17 cellular contexts compared by ENCODE assay signal in genomic region chr4:102527695-102528094, GRCh38. TPM values are rescaled to one million over a fixed set of nuclear protein-coding genes. Genes with fewer than 3 reads are reported as not detected.
DNase-seq lines count a peak whose midpoint lies in the region; ATAC-seq and TF ChIP-seq lines count a peak whose summit lies in the region.
"Had no signal": no experiment of that assay in that cellular context is flagged by ENCODE, and none has a peak within 500 bp of the region (broad histone marks: within the 10 kb centered on the region; RNA-seq: fewer than 3 reads in every experiment).

No MANE protein-coding gene starts in this region.

- TF ChIP-seq CTCF in choroid plexus epithelial cell (conservative IDR thresholded peaks at IDR 0.05; ENCODE audit: low read depth, low read length) (no peak), upper lobe of right lung (IDR thresholded peaks at IDR 0.05) (no peak), PC-3 (conservative IDR thresholded peaks at IDR 0.05; ENCODE audit: low read depth, low read length) (no peak)

- H3K4me3 ChIP-seq in choroid plexus epithelial cell (ENCODE audit: low read depth, low read length) = no peak overlapping the region
- no peak overlapping the region for H3K4me3 ChIP-seq in upper lobe of right lung
- no peak overlapping the region for H3K4me3 ChIP-seq in PC-3 (ENCODE audit: low read length)
- H3K4me3 ChIP-seq: K562, left ventricle myocardium inferior had no signal

- peak; percentile 84 to 90 for ATAC-seq in activated T-cell treated with anti-CD3 and anti-CD28 coated beads, Interleukin-2, amount 50 U/mL, for 72 hours (replicated peaks in 1 of 2)
- ATAC-seq in T-helper 17 cell (peak; percentile 73), upper lobe of right lung (no peak), GM21717 (IDR thresholded peaks at IDR 0.05; ENCODE audit: unreplicated experiment) (no peak), PC-3 (no peak)
- ATAC-seq: K562, Right ventricle myocardium inferior had no signal

- POLR2A ChIA-PET in PC-3 (lab: Charles Lee; ENCODE audit: unreplicated experiment) = no interaction called here

- H3K9me3 Mint-ChIP-seq in activated T-cell treated with anti-CD3 and anti-CD28 coated beads, Interleukin-2, amount 50 U/mL, for 72 hours = no peaks in the 10 kb centered on the region

- H3K4me1 ChIP-seq in upper lobe of right lung = peaks cover 3% of the 10 kb centered on the region
- H3K4me1 ChIP-seq in PC-3 (ENCODE audit: insufficient read depth, low read length) = no peaks in the 10 kb centered on the region

- peaks cover 6 to 26% of the 10 kb centered on the region in 2 donors for H3K36me3 Mint-ChIP-seq in activated T-cell treated with anti-CD3 and anti-CD28 coated beads, Interleukin-2, amount 50 U/mL, for 72 hours (ENCODE audit: insufficient read depth in 2 of 2)
- H3K36me3 Mint-ChIP-seq in T-helper 17 cell (ENCODE audit: low read depth) = peaks cover 7% of the 10 kb centered on the region

- H3K79me2 ChIP-seq in PC-3 (ENCODE audit: low read length) = peaks cover 21% of the 10 kb centered on the region

- H3K9me3 ChIP-seq in T-helper 17 cell (ENCODE audit: control insufficient read depth, low read length, poor library complexity, severe bottlenecking) (no peaks in the 10 kb centered on the region), upper lobe of right lung (no peaks in the 10 kb centered on the region), PC-3 (ENCODE audit: low read length) (no peaks in the 10 kb centered on the region)
- H3K9me3 ChIP-seq: left ventricle myocardium inferior had no signal

- no peak overlapping the region for H2AFZ ChIP-seq in PC-3 (ENCODE audit: low read length)

- CTCF ChIA-PET in PC-3 (lab: Charles Lee) = no interaction called here

- no peak overlapping the region for H3K9ac ChIP-seq in PC-3 (ENCODE audit: low read length)

- DNase-seq in activated T-cell treated with anti-CD3 and anti-CD28 coated beads, Interleukin-2, amount 50 U/mL, for 72 hours = peak; percentile 13 to 33
- DNase-seq in activated T-cell treated with anti-CD3 and anti-CD28 coated beads, Interleukin-2, amount 50 U/mL, for 1 hour = no peak
- DNase-seq in T-helper 17 cell (no peak), choroid plexus epithelial cell (ENCODE audit: low read depth) (peak; percentile 43), upper lobe of right lung (no peak), PC-3 (no peak), H4 (ENCODE audit: low spot score) (no peak)
- DNase-seq: activated CD4-positive, alpha-beta T cell treated with anti-CD3 and anti-CD28 coated beads for 1 hour; activated effector memory CD4-positive, alpha-beta T cell treated with anti-CD3 and anti-CD28 coated beads, Interleukin-2, amount 50 U/mL, for 16 hours; Calu3; effector CD8-positive, alpha-beta T cell; left ventricle myocardium inferior; NCI-H1105 treated with DMSO at 0.1 percent for 48 hours; small intestine had no signal

- H3K4me2 ChIP-seq in PC-3 (ENCODE audit: low read length) = no peak overlapping the region

- peak overlapping the region; percentile 74 to 81 for H3K4me3 Mint-ChIP-seq in activated T-cell treated with anti-CD3 and anti-CD28 coated beads, Interleukin-2, amount 50 U/mL, for 72 hours
- H3K4me3 Mint-ChIP-seq in T-helper 17 cell = peak overlapping the region; percentile 85

- H3K27me3 ChIP-seq in upper lobe of right lung (no peaks in the 10 kb centered on the region), PC-3 (ENCODE audit: low read length) (no peaks in the 10 kb centered on the region)

- no peaks in the 10 kb centered on the region for H3F3A ChIP-seq in PC-3 (ENCODE audit: low read length, unreplicated experiment)

- no peaks in the 10 kb centered on the region for H3K9me2 ChIP-seq in PC-3 (replicated peaks; ENCODE audit: low read length)

- BruUV-seq in PC-3 (replicated peaks; lab: Mats Ljungman, UMichigan) = no TSS peak

- H3K4me1 Mint-ChIP-seq in activated T-cell treated with anti-CD3 and anti-CD28 coated beads, Interleukin-2, amount 50 U/mL, for 72 hours (ENCODE audit: low read depth) = peaks cover 93% of the 10 kb centered on the region
- H3K4me1 Mint-ChIP-seq in T-helper 17 cell = peaks cover 45% of the 10 kb centered on the region

- no peaks in the 10 kb centered on the region for H3K27me3 Mint-ChIP-seq in activated T-cell treated with anti-CD3 and anti-CD28 coated beads, Interleukin-2, amount 50 U/mL, for 72 hours (ENCODE audit: low read depth)
- H3K27me3 Mint-ChIP-seq in T-helper 17 cell = no peaks in the 10 kb centered on the region

- intact Hi-C loops in upper lobe of right lung (cut with DNase I) = no loop called here
- intact Hi-C loops in PC-3 (cut with micrococcal nuclease) = no loop called here

- H4K20me1 ChIP-seq in PC-3 (ENCODE audit: low read length) = no peaks in the 10 kb centered on the region

- peak overlapping the region; percentile 75 for H3K27ac Mint-ChIP-seq in activated T-cell treated with anti-CD3 and anti-CD28 coated beads, Interleukin-2, amount 50 U/mL, for 72 hours
- peak overlapping the region; percentile 89 for H3K27ac Mint-ChIP-seq in T-helper 17 cell

- H3K36me3 ChIP-seq in upper lobe of right lung (peaks cover 10% of the 10 kb centered on the region), PC-3 (ENCODE audit: low read depth, low read length) (peaks cover 4% of the 10 kb centered on the region; the same call in 1 of the 2 replicates)

- H3K27ac ChIP-seq in upper lobe of right lung = peak overlapping the region; percentile 14
- no peak overlapping the region for H3K27ac ChIP-seq in PC-3 (ENCODE audit: low read length)
- H3K27ac ChIP-seq: left ventricle myocardium inferior had no signal

RNA-seq across cellular contexts. Expression of gene NFKB1, which starts 26.5 kb away (rescaled TPM):
- 100 to 1,000 TPM; 151 to 167 TPM for total RNA-seq in activated T-cell treated with anti-CD3 and anti-CD28 coated beads, Interleukin-2, amount 50 U/mL, for 72 hours
- total RNA-seq in T-helper 17 cell (100 to 1,000 TPM; 251 to 277 TPM), upper lobe of right lung (48.8 TPM), PC-3 (2014; rRNA removed) (22.2 and 22.4 TPM in 2 replicates)
- 14.5 and 16.4 TPM in 2 replicates for total RNA-seq in H4 (2014; rRNA removed; shearing (Covaris generic))

Comparison
In these comparisons a context has a peak if more than half of its experiments do, and no peak if none do; other contexts are left out.
1. DNase-seq: peak in activated T-cell treated with anti-CD3 and anti-CD28 coated beads, Interleukin-2, amount 50 U/mL, for 72 hours (2 of 2) and choroid plexus epithelial cell (single experiment); none in activated T-cell treated with anti-CD3 and anti-CD28 coated beads, Interleukin-2, amount 50 U/mL, for 1 hour (single experiment), T-helper 17 cell (0 of 3), upper lobe of right lung (single experiment), PC-3 (single experiment) and H4 (single experiment).
2. ATAC-seq: peak in activated T-cell treated with anti-CD3 and anti-CD28 coated beads, Interleukin-2, amount 50 U/mL, for 72 hours (2 of 2) and T-helper 17 cell (single experiment); none in upper lobe of right lung (single experiment), GM21717 (single experiment) and PC-3 (single experiment).